ENCODE assay signal across 13 cellular contexts in the genomic region with DNA sequence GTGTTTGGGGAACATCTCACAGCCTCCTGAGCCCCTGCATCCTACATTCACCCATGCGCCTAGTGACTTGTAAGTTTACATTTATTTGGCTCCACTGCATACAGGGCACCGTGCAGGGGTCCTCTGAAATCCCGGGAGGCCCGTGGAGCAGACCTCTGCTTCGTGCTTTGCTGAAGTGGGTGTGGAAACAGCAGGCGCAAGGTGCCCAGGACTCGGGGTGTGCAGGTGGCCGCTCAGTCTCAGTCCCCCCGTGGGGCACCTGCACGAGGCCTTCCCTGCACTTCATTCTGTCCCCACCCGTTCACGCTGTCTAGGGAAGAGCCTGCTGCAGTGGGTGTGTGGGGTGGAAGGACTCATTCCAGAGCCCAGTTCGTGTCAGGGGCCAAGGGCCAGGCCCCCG. TPM values are rescaled to one million over a fixed set of nuclear protein-coding genes. Genes with fewer than 3 reads are reported as not detected.
"Had no signal": no experiment of that assay in that cellular context is flagged by ENCODE, and none has a peak within 500 bp of the region (broad histone marks: within the 10 kb centered on the region; RNA-seq: fewer than 3 reads in every experiment).

No MANE protein-coding gene starts in this region.

RNA-seq across cellular contexts. Expression of a gene that starts 28.6 kb away (rescaled TPM):
- total RNA-seq: activated B cell treated with CpG ODN at 0.5 μM for 24 hours; activated CD8-positive, alpha-beta T cell treated with anti-CD3 and anti-CD28 coated beads for 36 hours; activated naive CD4-positive, alpha-beta T cell treated with anti-CD3 and anti-CD28 coated beads for 36 hours; activated naive CD8-positive, alpha-beta T cell treated with anti-CD3 and anti-CD28 coated beads for 36 hours; activated T-cell treated with anti-CD3 and anti-CD28 coated beads, Interleukin-2, amount 50 U/mL, for 4 hours; activated T-helper 2 cell treated with anti-CD3 and anti-CD28 coated beads, Interferon-gamma antibody, Interleukin-2, Interleukin-4, amounts not matched to agents 10 μg/mL and 5 μg/mL and 100 μg/mL, durations not matched to agents 14 hours and 24 hours and 36 hours; dermis microvascular lymphatic vessel endothelial cell; endothelial cell of umbilical vein had no signal
- polyA plus RNA-seq: endothelial cell of umbilical vein had no signal

RNA-seq across cellular contexts. Expression of a gene that starts 40.9 kb away (rescaled TPM):
- total RNA-seq: activated B cell treated with CpG ODN at 0.5 μM for 24 hours; activated CD8-positive, alpha-beta T cell treated with anti-CD3 and anti-CD28 coated beads for 36 hours; activated naive CD4-positive, alpha-beta T cell treated with anti-CD3 and anti-CD28 coated beads for 36 hours; activated naive CD8-positive, alpha-beta T cell treated with anti-CD3 and anti-CD28 coated beads for 36 hours; activated T-cell treated with anti-CD3 and anti-CD28 coated beads, Interleukin-2, amount 50 U/mL, for 4 hours; activated T-helper 2 cell treated with anti-CD3 and anti-CD28 coated beads, Interferon-gamma antibody, Interleukin-2, Interleukin-4, amounts not matched to agents 10 μg/mL and 5 μg/mL and 100 μg/mL, durations not matched to agents 14 hours and 24 hours and 36 hours; body of pancreas; colonic mucosa; dermis microvascular lymphatic vessel endothelial cell; endothelial cell of umbilical vein; gastroesophageal sphincter; T-cell had no signal
- polyA plus RNA-seq: aorta, endothelial cell of umbilical vein had no signal
